19 cellular contexts compared by ENCODE assay signal in the genomic region with DNA sequence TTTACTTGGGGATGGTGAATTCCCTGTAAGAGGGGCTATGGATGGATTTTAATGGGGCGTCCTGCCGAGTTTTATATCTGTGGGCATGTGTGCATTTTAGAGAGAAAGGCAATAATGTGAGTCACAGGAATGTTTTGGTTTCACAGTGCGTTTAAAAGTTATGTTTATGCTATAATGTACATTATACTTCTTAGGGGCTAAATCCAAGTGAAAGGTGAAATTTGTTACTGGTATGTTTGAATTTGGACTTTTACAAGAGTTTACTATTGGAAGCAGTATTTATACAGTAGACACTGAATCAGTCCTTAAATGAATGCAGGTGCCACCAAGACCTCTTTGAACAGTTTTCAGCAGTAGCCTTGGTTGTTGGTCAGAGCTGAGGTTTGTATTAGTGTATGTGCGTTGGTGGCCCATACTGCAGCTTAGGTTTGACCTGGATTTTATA. TPM values are rescaled to one million over a fixed set of nuclear protein-coding genes. Genes with fewer than 3 reads are reported as not detected.
DNase-seq lines count a peak whose midpoint lies in the region; ATAC-seq and TF ChIP-seq lines count a peak whose summit lies in the region.
"Had no signal": no experiment of that assay in that cellular context is flagged by ENCODE, and none has a peak within 500 bp of the region (broad histone marks: within the 10 kb centered on the region; RNA-seq: fewer than 3 reads in every experiment).

No MANE protein-coding gene starts in this region.

- peak overlapping the region in 7 of 8 donors; percentile 54 to 76 (median 68) for H3K4me3 Mint-ChIP-seq in CD4-positive, alpha-beta memory T cell
- H3K4me3 Mint-ChIP-seq in glutamatergic neuron (ENCODE audit: unreplicated experiment): peak overlapping the region; percentile 42

- peaks cover 82% of the 10 kb centered on the region for H3K4me1 ChIP-seq in CD4-positive, alpha-beta memory T cell (ENCODE audit: insufficient read depth, low read length)
- H3K4me1 ChIP-seq: BE2C had no signal

- peaks cover 5 to 9% of the 10 kb centered on the region in 2 donors for H3K36me3 Mint-ChIP-seq in CD4-positive, alpha-beta memory T cell
- H3K36me3 Mint-ChIP-seq in glutamatergic neuron (ENCODE audit: unreplicated experiment): no peaks in the 10 kb centered on the region

- no peaks in the 10 kb centered on the region for H3K27me3 Mint-ChIP-seq in CD4-positive, alpha-beta memory T cell
- peaks cover 12% of the 10 kb centered on the region for H3K27me3 Mint-ChIP-seq in glutamatergic neuron (ENCODE audit: unreplicated experiment)
- H3K27me3 Mint-ChIP-seq: progenitor cell of endocrine pancreas had no signal

- H3K4me3 ChIP-seq in CD4-positive, alpha-beta memory T cell (ENCODE audit: low read length in 2 of 2): no peak overlapping the region
- peak overlapping the region; percentile 48 for H3K4me3 ChIP-seq in SK-N-MC
- H3K4me3 ChIP-seq: coronary artery, MG63, spleen had no signal

- H3K9me3 Mint-ChIP-seq in CD4-positive, alpha-beta memory T cell: no peaks in the 10 kb centered on the region
- H3K9me3 Mint-ChIP-seq in glutamatergic neuron (ENCODE audit: unreplicated experiment): peaks cover 5% of the 10 kb centered on the region
- H3K9me3 Mint-ChIP-seq: H9 had no signal

- intact Hi-C loops in CD4-positive, alpha-beta memory T cell (cut with micrococcal nuclease): no loop called here

- no peak for TF ChIP-seq CTCF in glutamatergic neuron (IDR thresholded peaks at IDR 0.05; ENCODE audit: partially characterized antibody, unreplicated experiment)

- ATAC-seq in GM19397 (IDR thresholded peaks at IDR 0.05; ENCODE audit: unreplicated experiment): no peak

- peaks cover 54 to 85% (median 72%) of the 10 kb centered on the region in 4 donors for H3K4me1 Mint-ChIP-seq in CD4-positive, alpha-beta memory T cell
- peaks cover 19% of the 10 kb centered on the region for H3K4me1 Mint-ChIP-seq in glutamatergic neuron (ENCODE audit: low read depth, unreplicated experiment)

- CTCF ChIA-PET in CD4-positive, alpha-beta memory T cell (lab: Charles Lee; ENCODE audit: partially characterized antibody): no interaction called here

- H3K27ac Mint-ChIP-seq in CD4-positive, alpha-beta memory T cell: peak overlapping the region in 1 of 7 donors; percentile 21
- H3K27ac Mint-ChIP-seq in glutamatergic neuron (ENCODE audit: unreplicated experiment): no peak overlapping the region
- H3K27ac Mint-ChIP-seq: progenitor cell of endocrine pancreas had no signal

- DNase-seq in CD4-positive, alpha-beta memory T cell: no peak
- peak; percentile 57 for DNase-seq in ELR (ENCODE audit: low read depth)
- DNase-seq in SK-N-MC (ENCODE audit: low read depth, low spot score): no peak
- no peak for DNase-seq in glutamatergic neuron
- no peak for DNase-seq in activated effector memory CD4-positive, alpha-beta T cell treated with Interleukin-2 at 50 U/mL for 16 hours
- DNase-seq in NCI-H524 (lab: John Stamatoyannopoulos, UW): no peak
- DNase-seq: activated CD4-positive, CD25-positive, alpha-beta regulatory T cell; activated naive CD4-positive, alpha-beta T cell; BE2C; DMS153; erythroblast; H9; MG63; NCI-H187; Right ventricle myocardium superior; spleen had no signal

- H3K9me3 ChIP-seq in CD4-positive, alpha-beta memory T cell (ENCODE audit: control insufficient read depth in 1 of 2, low read length in 2 of 2): no peaks in the 10 kb centered on the region
- H3K9me3 ChIP-seq in SK-N-MC (ENCODE audit: low read depth, low read length): no peaks in the 10 kb centered on the region
- H3K9me3 ChIP-seq: BE2C, MG63, spleen had no signal

- no peaks in the 10 kb centered on the region for H3K27me3 ChIP-seq in CD4-positive, alpha-beta memory T cell (ENCODE audit: insufficient read depth, low read length)
- H3K27me3 ChIP-seq: BE2C, MG63 had no signal

- no peaks in the 10 kb centered on the region for H3K36me3 ChIP-seq in CD4-positive, alpha-beta memory T cell (ENCODE audit: insufficient read depth, low read length)
- H3K36me3 ChIP-seq in SK-N-MC (ENCODE audit: insufficient read depth, low read length): no peaks in the 10 kb centered on the region
- H3K36me3 ChIP-seq: BE2C, MG63, spleen had no signal

- no peak overlapping the region for H3K27ac ChIP-seq in CD4-positive, alpha-beta memory T cell (ENCODE audit: low read depth, low read length)
- H3K27ac ChIP-seq in SK-N-MC: no peak overlapping the region; the same call in 1 of the 2 replicates
- H3K27ac ChIP-seq: coronary artery, spleen had no signal

- H3K9ac ChIP-seq in SK-N-MC (ENCODE audit: insufficient read length): peak overlapping the region; percentile 5

- POLR2A ChIA-PET in CD4-positive, alpha-beta memory T cell (lab: Charles Lee; ENCODE audit: partially characterized antibody): no interaction called here

RNA-seq across cellular contexts. Expression of a gene that starts 5.6 kb away (rescaled TPM):
- 10 to 100 TPM; 25.7 to 29.7 TPM for total RNA-seq in CD4-positive, alpha-beta memory T cell
- 1 to 10 TPM; 4.0 to 5.4 TPM for polyA plus RNA-seq in CD4-positive, alpha-beta memory T cell
- total RNA-seq in glutamatergic neuron (ENCODE audit: unreplicated experiment): 22.2 TPM
